18 cellular contexts compared by ENCODE assay signal in the genomic region with DNA sequence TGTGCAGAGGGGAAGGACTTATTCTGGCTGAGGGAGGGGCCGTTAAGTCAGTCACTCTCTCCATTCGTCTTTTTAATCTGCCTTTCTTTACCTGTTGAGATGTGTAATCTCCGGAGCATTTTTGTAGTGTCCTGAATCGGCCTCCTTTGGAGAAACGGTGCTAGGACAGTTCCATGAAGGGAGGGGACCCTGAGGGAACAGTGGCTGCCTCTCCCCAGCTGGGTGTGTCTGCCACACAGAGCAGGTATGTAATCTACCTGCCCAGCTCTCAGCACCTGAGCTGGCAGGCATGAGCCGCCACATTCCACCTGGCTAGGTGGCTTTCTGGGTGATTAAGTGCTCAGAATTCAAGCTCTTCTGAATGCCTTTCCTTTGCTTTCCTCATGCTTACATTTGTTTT.
DNase-seq lines count a peak whose midpoint lies in the region; ATAC-seq, FAIRE-seq and TF ChIP-seq lines count a peak whose summit lies in the region.
"Had no signal": no experiment of that assay in that cellular context is flagged by ENCODE, and none has a peak within 500 bp of the region (broad histone marks: within the 10 kb centered on the region; RNA-seq: fewer than 3 reads in every experiment).

No MANE protein-coding gene starts in this region.

- dilution Hi-C loops in keratinocyte (cut with MboI; ENCODE audit: extremely low pct_ligation_motif_present, low sequenced_read_pairs): no loop called here

- no peaks in the 10 kb centered on the region for H3K79me2 ChIP-seq in keratinocyte (ENCODE audit: control insufficient read depth, insufficient read depth, low read length)
- no peaks in the 10 kb centered on the region for H3K79me2 ChIP-seq in smooth muscle cell (ENCODE audit: low read depth)

- H3K9me1 ChIP-seq in keratinocyte (ENCODE audit: control insufficient read depth, extremely low read depth, insufficient read depth, low read length): peaks cover 4% of the 10 kb centered on the region

- ATAC-seq in GM21528 (IDR thresholded peaks at IDR 0.05; ENCODE audit: low FRiP score, unreplicated experiment): no peak
- ATAC-seq: activated CD4-positive, alpha-beta T cell treated with anti-CD3 and anti-CD28 coated beads for 36 hours; left ventricle myocardium superior had no signal

- H3K9ac ChIP-seq in keratinocyte (ENCODE audit: control insufficient read depth, extremely low read depth, insufficient read depth, low read length) (peak overlapping the region; percentile 26), smooth muscle cell (ENCODE audit: low read depth) (no peak overlapping the region)

- peaks cover 22% of the 10 kb centered on the region for H3F3A ChIP-seq in smooth muscle cell (ENCODE audit: low read depth)

- H3K27ac ChIP-seq in keratinocyte (ENCODE audit: control insufficient read depth, insufficient read depth, low read length) (peak overlapping the region; percentile 88), smooth muscle cell (ENCODE audit: low read depth) (peak overlapping the region; percentile 43)
- H3K27ac ChIP-seq: ascending aorta, HL-60, neutrophil, tibial artery had no signal

- DNase-seq in NCI-H1417 (lab: John Stamatoyannopoulos, UW) (peak in 2 of 3 experiments; percentile 12 to 32), NCI-H1417 treated with DMSO at 0.1 percent for 48 hours (lab: John Stamatoyannopoulos, UW) (no peak), SW480 (ENCODE audit: low spot score) (peak; percentile 87), keratinocyte (ENCODE audit: low read depth, low spot score) (peak; percentile 64), smooth muscle cell (lab: John Stamatoyannopoulos, UW; ENCODE audit: unreplicated experiment) (no peak), anterior cingulate cortex (lab: John Stamatoyannopoulos, UW) (no peak)
- DNase-seq in activated CD4-positive, alpha-beta T cell treated with anti-CD3 and anti-CD28 coated beads for 1 hour: no peak
- DNase-seq: 8988T; activated CD4-positive, alpha-beta T cell treated with anti-CD3 and anti-CD28 coated beads for 36 hours; left ventricle myocardium superior; MG63; NK-92 treated with Interleukin-12 subunit alpha and Interleukin-12 subunit beta, amount 100 ng/mL, for 24 hours; stimulated activated CD4-positive, alpha-beta T cell treated with anti-CD3 and anti-CD28 coated beads, Interleukin-12 subunit alpha, Interleukin-12 subunit beta, amount 100 ng/mL, for 4 hours; tibial artery had no signal

- 67% methylated on average over 6 of the region's 6 CpGs for WGBS in smooth muscle cell (ENCODE audit: low lambda C conversion rate)

- H3K4me2 ChIP-seq in keratinocyte (ENCODE audit: control insufficient read depth, extremely low read depth, insufficient read depth, low read depth, low read length) (peak overlapping the region; percentile 80), smooth muscle cell (no peak overlapping the region)

- H2AFZ ChIP-seq in keratinocyte (ENCODE audit: control insufficient read depth, low read length): no peak overlapping the region
- H2AFZ ChIP-seq in smooth muscle cell (ENCODE audit: low read depth): no peak overlapping the region

- H3K36me3 ChIP-seq in keratinocyte (ENCODE audit: control insufficient read depth in 2 of 2, extremely low read depth in 1 of 2, insufficient read depth in 2 of 2, low read length in 2 of 2) (peaks cover 5 to 15% of the 10 kb centered on the region in 2 experiments), smooth muscle cell (ENCODE audit: low read depth) (no peaks in the 10 kb centered on the region)
- H3K36me3 ChIP-seq: MG63, neutrophil had no signal

- H3K27me3 ChIP-seq in keratinocyte (ENCODE audit: control insufficient read depth, extremely low read depth, insufficient read depth, low read length): no peaks in the 10 kb centered on the region
- H3K27me3 ChIP-seq in smooth muscle cell (ENCODE audit: low read depth): no peaks in the 10 kb centered on the region
- H3K27me3 ChIP-seq: ascending aorta, MG63, tibial artery had no signal

- FAIRE-seq in keratinocyte (lab: Jason Lieb, UNC): peak; percentile 92

- no peaks in the 10 kb centered on the region for H3K9me3 ChIP-seq in keratinocyte (ENCODE audit: control insufficient read depth, low read depth, low read length)
- no peaks in the 10 kb centered on the region for H3K9me3 ChIP-seq in smooth muscle cell (replicated peaks; ENCODE audit: low read depth)
- H3K9me3 ChIP-seq: ascending aorta, MG63, neutrophil, tibial artery had no signal

- H3K4me3 ChIP-seq in keratinocyte (ENCODE audit: control insufficient read depth in 2 of 3, extremely low read depth in 1 of 3, insufficient read depth in 2 of 3, low read depth in 1 of 3, low read length in 3 of 3) (peak overlapping the region in 2 of 3 experiments; percentile 1 to 53), smooth muscle cell (no peak overlapping the region)
- H3K4me3 ChIP-seq: ascending aorta, MG63, tibial artery had no signal

- H4K20me1 ChIP-seq in keratinocyte (ENCODE audit: control insufficient read depth, extremely low read depth, insufficient read depth, low read length) (no peaks in the 10 kb centered on the region), smooth muscle cell (ENCODE audit: low read depth) (no peaks in the 10 kb centered on the region)

- TF ChIP-seq CTCF in keratinocyte (optimal IDR thresholded peaks at IDR 0.05 in 1 of 3, IDR thresholded peaks at IDR 0.05 in 1 of 3, conservative IDR thresholded peaks at IDR 0.05 in 1 of 3; ENCODE audit: extremely low read depth in 1 of 3, insufficient read depth in 2 of 3, low read length in 3 of 3) (no peak), smooth muscle cell (IDR thresholded peaks at IDR 0.05; ENCODE audit: borderline replicate concordance, insufficient read depth, poor library complexity, severe bottlenecking) (no peak)

- H3K4me1 ChIP-seq in keratinocyte (ENCODE audit: control insufficient read depth, extremely low read depth, insufficient read depth, low read length) (peaks cover 63% of the 10 kb centered on the region), smooth muscle cell (ENCODE audit: low read depth) (peaks cover 54% of the 10 kb centered on the region)

Comparison
In these comparisons a context has a peak if more than half of its experiments do, and no peak if none do; other contexts are left out.
1. DNase-seq: peak in NCI-H1417 (2 of 3), SW480 (single experiment) and keratinocyte (single experiment); none in NCI-H1417 treated with DMSO at 0.1 percent for 48 hours (single experiment), smooth muscle cell (single experiment), activated CD4-positive, alpha-beta T cell treated with anti-CD3 and anti-CD28 coated beads for 1 hour (single experiment) and anterior cingulate cortex (0 of 58).